ENCODE assay signal across 8 cellular contexts in the genomic region with DNA sequence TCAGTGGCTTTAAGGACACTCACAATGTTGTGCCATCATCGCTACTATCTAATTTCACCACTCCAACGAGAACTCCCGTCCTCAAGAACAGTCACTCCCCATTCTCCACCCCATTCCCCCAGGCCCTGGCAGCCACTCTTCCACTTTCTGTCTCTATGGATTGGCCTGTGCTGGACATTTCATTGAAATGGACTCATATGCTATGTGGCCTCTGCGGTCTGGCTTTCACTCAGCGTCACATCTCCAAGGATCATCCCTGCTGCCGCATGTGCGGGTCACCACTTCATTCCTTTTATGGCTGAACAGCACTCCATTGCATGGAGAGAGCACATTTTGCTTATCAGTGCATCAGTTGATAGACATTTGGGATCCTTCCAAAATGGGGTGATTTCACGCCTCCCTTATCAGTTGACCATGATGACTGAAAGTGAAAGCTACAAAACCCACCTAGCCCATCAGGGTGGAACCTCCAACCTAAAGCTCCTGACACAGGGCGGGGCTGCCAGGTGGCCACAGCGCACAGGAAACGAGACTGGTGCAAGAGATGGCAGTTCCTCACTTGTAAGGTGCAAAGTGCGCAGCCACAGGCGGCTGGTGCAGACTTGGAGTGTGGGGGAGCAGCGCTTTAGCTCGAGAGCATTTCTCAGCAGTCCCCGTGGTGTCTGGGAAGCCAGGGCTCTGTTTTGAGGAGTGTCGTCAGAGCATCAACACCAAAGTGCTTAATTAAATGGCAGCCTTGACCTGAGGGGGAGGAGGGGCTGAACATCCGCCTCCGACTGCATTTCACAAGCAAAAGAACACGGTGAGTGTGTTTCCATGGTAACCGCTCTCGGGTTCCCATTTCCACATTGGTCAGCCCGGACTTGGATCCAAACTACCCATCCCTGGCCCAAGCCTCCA. TPM values are rescaled to one million over a fixed set of nuclear protein-coding genes. Genes with fewer than 3 reads are reported as not detected.
DNase-seq lines count a peak whose midpoint lies in the region; ATAC-seq and TF ChIP-seq lines count a peak whose summit lies in the region.

No MANE protein-coding gene starts in this region.

- intact Hi-C loops in heart left ventricle (cut with DNase I), result no loop called here

- no peak overlapping the region for H3K4me3 Mint-ChIP-seq in osteocyte (ENCODE audit: unreplicated experiment)

- WGBS in heart left ventricle, 4 donors, result 73 to 88% (median 77%) methylated on average over 19 to 23 of the region's 23 CpGs

- no peak overlapping the region for H2AFZ ChIP-seq in Karpas-422 (ENCODE audit: low read length)

- TF ChIP-seq POLR2A in heart left ventricle (IDR thresholded peaks at IDR 0.05), result no peak

- H3K36me3 ChIP-seq in Karpas-422 (ENCODE audit: insufficient read depth, low read length) (peaks cover 31% of the 10 kb centered on the region), heart left ventricle (peaks cover 0 to 20% (median 0%) of the 10 kb centered on the region in 9 donors)

- H3K9ac ChIP-seq in Karpas-422 (ENCODE audit: low read length), result no peak overlapping the region

- H3K27ac Mint-ChIP-seq in osteocyte (ENCODE audit: unreplicated experiment), result no peak overlapping the region

- no peaks in the 10 kb centered on the region for H3K9me2 ChIP-seq in Karpas-422 (replicated peaks; ENCODE audit: insufficient read depth, low read length)

- H3K9me3 ChIP-seq in Karpas-422 (ENCODE audit: low read length) (no peaks in the 10 kb centered on the region), heart left ventricle (peaks cover 0 to 4% (median 0%) of the 10 kb centered on the region in 12 donors)

- H3K4me3 ChIP-seq in GM12865 (ENCODE audit: low read depth, low read length) (peak overlapping the region; percentile 41), Karpas-422 (ENCODE audit: low read length) (no peak overlapping the region), heart left ventricle (peak overlapping the region in 1 of 12 donors; percentile 34)

- H3K79me2 ChIP-seq in Karpas-422 (ENCODE audit: low read length), result peaks cover 91% of the 10 kb centered on the region

- no peaks in the 10 kb centered on the region for H3K27me3 ChIP-seq in Karpas-422 (ENCODE audit: low read length)
- H3K27me3 ChIP-seq in heart left ventricle, result no peaks in the 10 kb centered on the region
- no peaks in the 10 kb centered on the region for H3K27me3 ChIP-seq in foreskin keratinocyte

- ATAC-seq in GM21528 (IDR thresholded peaks at IDR 0.05; ENCODE audit: low FRiP score, unreplicated experiment) (peak; percentile 87), heart left ventricle (peak in 3 of 4 donors; percentile 49 to 59 (median 50)), foreskin keratinocyte (no peak)

- H3K4me1 ChIP-seq in Karpas-422 (ENCODE audit: low read length) (peaks cover 47% of the 10 kb centered on the region), heart left ventricle (peaks cover 0 to 50% (median 1%) of the 10 kb centered on the region in 12 donors), foreskin keratinocyte (peaks cover under 1% of the 10 kb centered on the region)

- no peaks in the 10 kb centered on the region for H3K27me3 Mint-ChIP-seq in osteocyte (ENCODE audit: unreplicated experiment)

- no peak overlapping the region for H3K4me2 ChIP-seq in Karpas-422 (ENCODE audit: low read depth, low read length, poor library complexity, severe bottlenecking)

- 0 out of 2 replicates have a peak overlapping the region, but pooled peaks have one; percentile 14 for H3K27ac ChIP-seq in Karpas-422 (ENCODE audit: low read length)
- H3K27ac ChIP-seq in heart left ventricle, result peak overlapping the region in 1 of 12 donors; percentile 85
- no peak overlapping the region for H3K27ac ChIP-seq in foreskin keratinocyte

- no peaks in the 10 kb centered on the region for H3K9me3 Mint-ChIP-seq in osteocyte (ENCODE audit: unreplicated experiment)

- peaks cover 20% of the 10 kb centered on the region for H3K4me1 Mint-ChIP-seq in osteocyte (ENCODE audit: unreplicated experiment)

- peaks cover 3% of the 10 kb centered on the region for H3K36me3 Mint-ChIP-seq in osteocyte (ENCODE audit: unreplicated experiment)

- H4K20me1 ChIP-seq in Karpas-422 (ENCODE audit: insufficient read depth, low read depth, low read length), result peaks cover 11% of the 10 kb centered on the region; the same call in 1 of the 2 replicates

- DNase-seq in GM12865 (ENCODE audit: low read depth), result peak; percentile 98
- DNase-seq in Karpas-422, result no peak
- DNase-seq in activated CD8-positive, alpha-beta memory T cell treated with anti-CD3 and anti-CD28 coated beads, Interleukin-2, amount 50 U/mL, for 24 hours (ENCODE audit: extremely low read depth), result peak; percentile 49
- DNase-seq in heart left ventricle, result peak in 3 of 5 donors; percentile 44 to 77 (median 46)
- peak; percentile 75 to 79 for DNase-seq in stimulated activated CD8-positive, alpha-beta memory T cell treated with anti-CD3 and anti-CD28 coated beads, Interleukin-15, amount 100 ng/mL, for 48 hours (ENCODE audit: low read depth in 2 of 2)
- DNase-seq in foreskin keratinocyte, result no peak
- no peak for DNase-seq in osteocyte (ENCODE audit: extremely low spot score, unreplicated experiment)

- TF ChIP-seq CTCF in GM12865 (IDR thresholded peaks at IDR 0.05; ENCODE audit: insufficient read depth, low read depth, low read length, missing control alignments) (no peak), heart left ventricle (IDR thresholded peaks at IDR 0.05) (no peak), foreskin keratinocyte (conservative IDR thresholded peaks at IDR 0.05) (no peak), osteocyte (IDR thresholded peaks at IDR 0.05) (no peak)

RNA-seq across cellular contexts. Expression of a gene that starts 23.8 kb away (rescaled TPM):
- 162 and 215 TPM in 2 replicates for total RNA-seq in Karpas-422 (2014; rRNA removed; shearing (Covaris generic); ENCODE audit: low replicate concordance)
- 100 to 1,000 TPM in 1 of 9 donors, 10 to 100 TPM in 5, 1 to 10 TPM in 3; 6.8 to 120 (median 11.0) TPM for total RNA-seq in heart left ventricle
- 10 to 100 TPM in 1 of 2 donors, 1 to 10 TPM in 1; 5.2 to 23.8 TPM for polyA plus RNA-seq in heart left ventricle
- 181 and 188 TPM in 2 replicates for total RNA-seq in foreskin keratinocyte
- 255 and 260 TPM in 2 replicates for polyA plus RNA-seq in foreskin keratinocyte
- total RNA-seq in osteocyte, result 102 and 103 TPM in 2 replicates

RNA-seq across cellular contexts. Expression of a gene that starts 54.2 kb away (rescaled TPM):
- 25.6 and 35.4 TPM in 2 replicates for total RNA-seq in Karpas-422 (2014; rRNA removed; shearing (Covaris generic); ENCODE audit: low replicate concordance)
- 10 to 100 TPM; 44.0 to 93.0 (median 62.0) TPM for total RNA-seq in heart left ventricle
- polyA plus RNA-seq in heart left ventricle, result 10 to 100 TPM; 19.2 to 39.2 TPM
- total RNA-seq in foreskin keratinocyte, result 37.9 and 39.8 TPM in 2 replicates
- 14.6 and 15.7 TPM in 2 replicates for polyA plus RNA-seq in foreskin keratinocyte
- 49.0 and 50.0 TPM in 2 replicates for total RNA-seq in osteocyte

Comparison
In these comparisons a context has a peak if more than half of its experiments do, and no peak if none do; other contexts are left out.
1. DNase-seq: peak in GM12865 (single experiment), activated CD8-positive, alpha-beta memory T cell treated with anti-CD3 and anti-CD28 coated beads, Interleukin-2, amount 50 U/mL, for 24 hours (single experiment), heart left ventricle (3 of 5) and stimulated activated CD8-positive, alpha-beta memory T cell treated with anti-CD3 and anti-CD28 coated beads, Interleukin-15, amount 100 ng/mL, for 48 hours (2 of 2); none in Karpas-422 (single experiment), foreskin keratinocyte (0 of 2) and osteocyte (single experiment).